8 cellular contexts compared by ENCODE assay signal in genomic region chr1:21251773-21252471, GRCh38. TPM values are rescaled to one million over a fixed set of nuclear protein-coding genes. Genes with fewer than 3 reads are reported as not detected.
DNase-seq lines count a peak whose midpoint lies in the region; ATAC-seq and TF ChIP-seq lines count a peak whose summit lies in the region.
"Had no signal": no experiment of that assay in that cellular context is flagged by ENCODE, and none has a peak within 500 bp of the region (broad histone marks: within the 10 kb centered on the region; RNA-seq: fewer than 3 reads in every experiment).

No MANE protein-coding gene starts in this region.

- H3K27me3 Mint-ChIP-seq in HFFc6 (ENCODE audit: insufficient read depth) = no peaks in the 10 kb centered on the region

- H3K4me3 ChIP-seq in foreskin fibroblast (ENCODE audit: low read depth in 1 of 2, low read length in 2 of 2) = no peak overlapping the region
- no peak overlapping the region for H3K4me3 ChIP-seq in gastrocnemius medialis
- H3K4me3 ChIP-seq: ovary had no signal

- peaks cover 0 to 6% of the 10 kb centered on the region in 2 donors for H3K36me3 ChIP-seq in gastrocnemius medialis
- H3K36me3 ChIP-seq: ovary had no signal

- in situ Hi-C loops in gastrocnemius medialis (cut with MboI; ENCODE audit: low sequenced_read_pairs in 4 of 4) = no loop called here

- peak; percentile 34 to 59 for ATAC-seq in gastrocnemius medialis
- ATAC-seq in GM21737 (IDR thresholded peaks at IDR 0.05; ENCODE audit: unreplicated experiment) = no peak

- no peaks in the 10 kb centered on the region for H3K9me3 Mint-ChIP-seq in HFFc6

- DNase-seq in HFFc6 (peak; percentile 97), foreskin fibroblast (peak; percentile 87 to 95), gastrocnemius medialis (peak in 1 of 2 donors; percentile 62), NCI-H2227 (lab: John Stamatoyannopoulos, UW; ENCODE audit: unreplicated experiment) (no peak), NCI-H2171 treated with DMSO at 0.1 percent for 48 hours (lab: John Stamatoyannopoulos, UW) (no peak)
- DNase-seq in activated CD4-positive, alpha-beta T cell treated with anti-CD3 and anti-CD28 coated beads, Interleukin-2, amount 50 U/mL, for 4 hours = peak; percentile 23 to 26

- H3K36me3 Mint-ChIP-seq in HFFc6 (ENCODE audit: low read depth) = peaks cover 17% of the 10 kb centered on the region

- TF ChIP-seq CTCF in HFFc6 (IDR thresholded peaks at IDR 0.05) (no peak), foreskin fibroblast (IDR thresholded peaks at IDR 0.05; ENCODE audit: low read depth, low read length) (no peak), gastrocnemius medialis (IDR thresholded peaks at IDR 0.05 in 4 of 5, conservative IDR thresholded peaks at IDR 0.05 in 1 of 5) (no peak)

- H3K4me1 ChIP-seq in gastrocnemius medialis = peaks cover 0 to 3% of the 10 kb centered on the region in 2 donors

- TF ChIP-seq POLR2A in gastrocnemius medialis (IDR thresholded peaks at IDR 0.05) = no peak

- peak overlapping the region in 1 of 4 donors; percentile 53 for H3K27ac ChIP-seq in gastrocnemius medialis
- H3K27ac ChIP-seq: ovary had no signal

- no peaks in the 10 kb centered on the region for H3K27me3 ChIP-seq in gastrocnemius medialis
- H3K27me3 ChIP-seq: ovary had no signal

- intact Hi-C loops in gastrocnemius medialis (cut with DNase I; ENCODE audit: low total_unique reads) = no loop called here

- H3K4me1 Mint-ChIP-seq in HFFc6 (ENCODE audit: low read depth) = peaks cover 21% of the 10 kb centered on the region

- no peak overlapping the region for H3K4me3 Mint-ChIP-seq in HFFc6

- no peaks in the 10 kb centered on the region for H3K9me3 ChIP-seq in gastrocnemius medialis
- H3K9me3 ChIP-seq: ovary had no signal

- H3K27ac Mint-ChIP-seq in HFFc6 = peak overlapping the region; percentile 96

RNA-seq across cellular contexts. Expression of gene ECE1, which starts 38.3 kb away (rescaled TPM):
- total RNA-seq in HFFc6 (2021; fragmentation: NEBNext Ultra II Directional; extraction: Animal tissue kit (Norgen Biotek cat#: 25700)) = 100 to 1,000 TPM; 116 to 134 (median 124) TPM
- 10 to 100 TPM; 17.1 to 39.9 (median 26.7) TPM for total RNA-seq in gastrocnemius medialis

Comparison
In these comparisons a context has a peak if more than half of its experiments do, and no peak if none do; other contexts are left out.
1. DNase-seq: peak in HFFc6 (single experiment), activated CD4-positive, alpha-beta T cell treated with anti-CD3 and anti-CD28 coated beads, Interleukin-2, amount 50 U/mL, for 4 hours (2 of 2) and foreskin fibroblast (2 of 2); none in NCI-H2227 (single experiment) and NCI-H2171 treated with DMSO at 0.1 percent for 48 hours (single experiment).